In the genomic region with DNA sequence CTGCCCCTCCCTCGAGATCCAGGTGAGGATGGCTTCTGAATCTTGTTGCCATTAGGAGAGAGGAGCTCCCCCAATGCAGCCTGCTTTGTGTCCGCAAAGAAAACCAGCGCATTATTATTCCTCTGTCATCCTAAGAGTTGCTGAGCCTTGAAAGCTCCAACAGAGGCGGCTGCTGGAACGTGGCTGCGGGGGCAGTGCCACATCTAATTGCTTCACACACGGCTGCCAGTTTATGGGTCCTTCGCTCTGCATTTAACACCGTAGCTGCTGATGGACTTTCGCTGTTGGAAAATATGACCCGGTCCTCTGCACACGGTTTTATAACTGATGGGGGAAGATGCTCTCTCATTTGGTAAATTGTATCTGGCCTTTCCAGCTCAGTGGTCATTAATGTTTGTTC, we compare ENCODE assay signal across 13 cellular contexts. TPM values are rescaled to one million over a fixed set of nuclear protein-coding genes. Genes with fewer than 3 reads are reported as not detected.
DNase-seq lines count a peak whose midpoint lies in the region; ATAC-seq, FAIRE-seq and TF ChIP-seq lines count a peak whose summit lies in the region.
"Had no signal": no experiment of that assay in that cellular context is flagged by ENCODE, and none has a peak within 500 bp of the region (broad histone marks: within the 10 kb centered on the region; RNA-seq: fewer than 3 reads in every experiment).

No MANE protein-coding gene starts in this region.

- no peak for FAIRE-seq in HTR-8/SVneo (lab: Jason Lieb, UNC)
- FAIRE-seq: H54 had no signal

- in situ Hi-C loops in G401 (cut with HindIII; ENCODE audit: low sequenced_read_pairs): no loop called here

- DNase-seq in G401 (ENCODE audit: low spot score) (peak; percentile 5), NCI-H748 (lab: John Stamatoyannopoulos, UW; ENCODE audit: unreplicated experiment) (peak; percentile 73), kidney glomerular epithelial cell (lab: John Stamatoyannopoulos, UW) (peak; percentile 7), posterior cingulate gyrus (peak in 9 of 10 donors; percentile 15 to 90 (median 47)), HTR-8/SVneo (ENCODE audit: insufficient read length, low spot score) (no peak)
- DNase-seq: MG63, NCI-H1092 treated with DMSO at 0.1 percent for 48 hours, NCI-H2029 treated with DMSO at 0.1 percent for 48 hours, NCI-H446 treated with DMSO at 0.1 percent for 48 hours, SW 1271 had no signal

- ATAC-seq in SK-N-SH treated with all-trans-retinoic acid at 6 μM for 48 hours (no peak), GM21576 (IDR thresholded peaks at IDR 0.05; ENCODE audit: unreplicated experiment) (no peak)

- intact Hi-C loops in posterior cingulate gyrus (cut with DNase I): no loop called here

TF ChIP-seq in SK-N-SH treated with all-trans-retinoic acid at 6 μM for 48 hours, 23 proteins besides CTCF, POLR2A, EP300 and RAD21:
- TF ChIP-seq ARNTL (CRISPR knock-in tag; IDR thresholded peaks at IDR 0.05; ENCODE audit: borderline replicate concordance, low read depth): no peak
- TF ChIP-seq ZNF70 (CRISPR knock-in tag; IDR thresholded peaks at IDR 0.05): no peak

RNA-seq across cellular contexts. Expression of gene ZNF622, which starts 38.0 kb away (rescaled TPM):
- total RNA-seq in G401 (2014; rRNA removed; shearing (Covaris generic)): 39.0 and 41.5 TPM in 2 replicates
